Comparison of ENCODE assay signal across 13 cellular contexts in the genomic region with DNA sequence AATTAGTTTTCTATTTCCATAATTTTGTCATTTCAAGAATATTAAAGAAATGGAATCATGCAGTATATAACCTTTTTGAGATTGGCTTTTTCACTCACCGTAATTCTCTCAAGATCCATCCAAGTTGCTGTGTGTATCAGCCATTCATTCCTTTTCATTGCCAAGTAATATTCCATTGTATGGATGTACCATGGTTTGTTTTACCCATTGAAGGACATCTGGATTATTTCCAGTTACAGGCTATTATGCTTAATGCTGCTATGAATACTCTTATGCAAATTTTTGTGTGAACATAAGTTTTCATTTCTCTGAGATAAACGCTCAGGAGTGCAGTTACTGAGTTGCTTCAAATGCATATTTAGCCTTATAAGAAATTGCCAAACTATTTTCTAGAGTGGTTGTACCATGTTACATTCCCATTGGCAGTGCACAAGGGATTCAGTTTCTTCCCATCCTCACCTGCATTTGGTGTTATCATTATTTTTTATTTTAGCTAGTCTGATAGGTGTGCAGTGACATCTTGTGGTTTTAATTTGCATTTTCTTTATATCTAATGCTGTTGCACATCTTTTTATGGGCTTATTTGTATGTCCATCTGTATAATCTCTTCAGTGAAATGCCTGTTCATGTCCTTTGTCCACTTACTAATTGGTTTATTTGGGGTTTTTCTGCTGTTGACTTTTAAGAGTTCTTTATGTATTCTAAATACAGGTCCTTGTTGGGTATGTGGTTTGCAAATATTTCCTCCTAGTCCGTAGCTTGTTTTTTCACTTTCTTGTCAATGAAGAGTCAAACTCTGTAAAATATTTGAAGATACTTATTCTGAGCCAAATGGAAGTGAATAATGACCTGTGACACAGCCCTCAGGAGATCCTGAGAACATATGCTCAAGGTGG. TPM values are rescaled to one million over a fixed set of nuclear protein-coding genes. Genes with fewer than 3 reads are reported as not detected.
A peak's percentile ranks its signal among the peaks of the same experiment; 100 is the strongest.
DNase-seq lines count a peak whose midpoint lies in the region; ATAC-seq and TF ChIP-seq lines count a peak whose summit lies in the region.
"Had no signal": no experiment of that assay in that cellular context is flagged by ENCODE, and none has a peak within 500 bp of the region (broad histone marks: within the 10 kb centered on the region; RNA-seq: fewer than 3 reads in every experiment).

No MANE protein-coding gene starts in this region.

- H3K27ac ChIP-seq in C4-2B, result no peak overlapping the region
- no peak overlapping the region for H3K27ac ChIP-seq in mesendoderm (ENCODE audit: low read depth, low read length)
- H3K27ac ChIP-seq: skin epidermis had no signal

- H2BK15ac ChIP-seq in mesendoderm (replicated peaks; ENCODE audit: low read depth), result no peak overlapping the region

- no peaks in the 10 kb centered on the region for H3K27me3 ChIP-seq in mesendoderm (ENCODE audit: insufficient read depth, low read length, poor library complexity)

- H2BK5ac ChIP-seq in mesendoderm (ENCODE audit: low read length), result no peak overlapping the region

- no peak overlapping the region for H3K4me2 ChIP-seq in mesendoderm (ENCODE audit: low read length)

- H3K4me3 ChIP-seq in mesendoderm (ENCODE audit: low read length), result no peak overlapping the region
- H3K4me3 ChIP-seq: skin epidermis had no signal

- H3K4ac ChIP-seq in mesendoderm (ENCODE audit: low read depth, low read length), result no peak overlapping the region

- H3K79me2 ChIP-seq in mesendoderm (ENCODE audit: control insufficient read depth, insufficient read depth, low read length), result no peaks in the 10 kb centered on the region

- no peak overlapping the region for H3K9ac ChIP-seq in mesendoderm (ENCODE audit: low read length)

- H3K4me1 ChIP-seq in mesendoderm (ENCODE audit: control insufficient read depth, low read depth, low read length), result no peaks in the 10 kb centered on the region

- H3K56ac ChIP-seq in mesendoderm (ENCODE audit: low read length), result no peak overlapping the region

- ATAC-seq in SK-N-SH treated with all-trans-retinoic acid at 6 μM for 48 hours, result no peak
- no peak for ATAC-seq in HG03460 (IDR thresholded peaks at IDR 0.05; ENCODE audit: unreplicated experiment)
- ATAC-seq: stimulated activated effector memory CD8-positive, alpha-beta T cell treated with anti-CD3 and anti-CD28 coated beads, Interleukin-12 subunit alpha, Interleukin-12 subunit beta, amount 100 ng/mL, for 72 hours had no signal

- TF ChIP-seq RAD21 in Ishikawa (IDR thresholded peaks at IDR 0.05; ENCODE audit: low read depth), result peak; percentile 69

- no peaks in the 10 kb centered on the region for H3K79me1 ChIP-seq in mesendoderm (ENCODE audit: low read length)

- H3K36me3 ChIP-seq in mesendoderm (ENCODE audit: control insufficient read depth, insufficient read depth, low read length), result no peaks in the 10 kb centered on the region

- H3K18ac ChIP-seq in mesendoderm (ENCODE audit: low read length), result no peak overlapping the region

- H2BK120ac ChIP-seq in mesendoderm (ENCODE audit: low read depth, low read length), result no peak overlapping the region

- peak; percentile 78 for TF ChIP-seq CTCF in C4-2B (conservative IDR thresholded peaks at IDR 0.05)

- no peak overlapping the region for H2AK5ac ChIP-seq in mesendoderm (ENCODE audit: low read length)

- TF ChIP-seq EP300 in Ishikawa (IDR thresholded peaks at IDR 0.05; ENCODE audit: borderline replicate concordance), result no peak

- H4K8ac ChIP-seq in mesendoderm (ENCODE audit: low read depth, low read length), result no peak overlapping the region

- WGBS in mesendoderm (ENCODE audit: extremely low coverage, insufficient coverage, low lambda C conversion rate), result no CpG with 5 or more reads among the region's 3 CpGs

- peak; percentile 34 for DNase-seq in kidney tubule cell (ENCODE audit: low spot score)
- DNase-seq in mesendoderm, result no peak
- DNase-seq in SKM-1 treated with dmso at 0.1 percent for 144 hours (lab: John Stamatoyannopoulos, UW; ENCODE audit: unreplicated experiment), result no peak
- DNase-seq in NCI-H446 treated with DMSO at 0.1 percent for 48 hours (lab: John Stamatoyannopoulos, UW), result no peak
- DNase-seq: activated CD4-positive, alpha-beta T cell treated with anti-CD3 and anti-CD28 coated beads, Interleukin-2, amount 50 U/mL, for 1 hour; DMS79 treated with DMSO at 0.1 percent for 48 hours; RPMI8226 had no signal

- H4K5ac ChIP-seq in mesendoderm (ENCODE audit: low read length), result no peak overlapping the region

- H3K23ac ChIP-seq in mesendoderm (ENCODE audit: low read length), result no peak overlapping the region

TF ChIP-seq in Ishikawa, 13 proteins besides CTCF, POLR2A, EP300 and RAD21 (continues in another document):
- TF ChIP-seq CEBPB (IDR thresholded peaks at IDR 0.05) (no peak), EGR1 (IDR thresholded peaks at IDR 0.05) (no peak)
- TF ChIP-seq, protein P1, sequence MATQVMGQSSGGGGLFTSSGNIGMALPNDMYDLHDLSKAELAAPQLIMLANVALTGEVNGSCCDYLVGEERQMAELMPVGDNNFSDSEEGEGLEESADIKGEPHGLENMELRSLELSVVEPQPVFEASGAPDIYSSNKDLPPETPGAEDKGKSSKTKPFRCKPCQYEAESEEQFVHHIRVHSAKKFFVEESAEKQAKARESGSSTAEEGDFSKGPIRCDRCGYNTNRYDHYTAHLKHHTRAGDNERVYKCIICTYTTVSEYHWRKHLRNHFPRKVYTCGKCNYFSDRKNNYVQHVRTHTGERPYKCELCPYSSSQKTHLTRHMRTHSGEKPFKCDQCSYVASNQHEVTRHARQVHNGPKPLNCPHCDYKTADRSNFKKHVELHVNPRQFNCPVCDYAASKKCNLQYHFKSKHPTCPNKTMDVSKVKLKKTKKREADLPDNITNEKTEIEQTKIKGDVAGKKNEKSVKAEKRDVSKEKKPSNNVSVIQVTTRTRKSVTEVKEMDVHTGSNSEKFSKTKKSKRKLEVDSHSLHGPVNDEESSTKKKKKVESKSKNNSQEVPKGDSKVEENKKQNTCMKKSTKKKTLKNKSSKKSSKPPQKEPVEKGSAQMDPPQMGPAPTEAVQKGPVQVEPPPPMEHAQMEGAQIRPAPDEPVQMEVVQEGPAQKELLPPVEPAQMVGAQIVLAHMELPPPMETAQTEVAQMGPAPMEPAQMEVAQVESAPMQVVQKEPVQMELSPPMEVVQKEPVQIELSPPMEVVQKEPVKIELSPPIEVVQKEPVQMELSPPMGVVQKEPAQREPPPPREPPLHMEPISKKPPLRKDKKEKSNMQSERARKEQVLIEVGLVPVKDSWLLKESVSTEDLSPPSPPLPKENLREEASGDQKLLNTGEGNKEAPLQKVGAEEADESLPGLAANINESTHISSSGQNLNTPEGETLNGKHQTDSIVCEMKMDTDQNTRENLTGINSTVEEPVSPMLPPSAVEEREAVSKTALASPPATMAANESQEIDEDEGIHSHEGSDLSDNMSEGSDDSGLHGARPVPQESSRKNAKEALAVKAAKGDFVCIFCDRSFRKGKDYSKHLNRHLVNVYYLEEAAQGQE (IDR thresholded peaks at IDR 0.05; ENCODE audit: low read depth), result no peak
- TF ChIP-seq, protein P2, sequence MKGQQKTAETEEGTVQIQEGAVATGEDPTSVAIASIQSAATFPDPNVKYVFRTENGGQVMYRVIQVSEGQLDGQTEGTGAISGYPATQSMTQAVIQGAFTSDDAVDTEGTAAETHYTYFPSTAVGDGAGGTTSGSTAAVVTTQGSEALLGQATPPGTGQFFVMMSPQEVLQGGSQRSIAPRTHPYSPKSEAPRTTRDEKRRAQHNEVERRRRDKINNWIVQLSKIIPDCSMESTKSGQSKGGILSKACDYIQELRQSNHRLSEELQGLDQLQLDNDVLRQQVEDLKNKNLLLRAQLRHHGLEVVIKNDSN (IDR thresholded peaks at IDR 0.05), result no peak
- TF ChIP-seq, protein P3, sequence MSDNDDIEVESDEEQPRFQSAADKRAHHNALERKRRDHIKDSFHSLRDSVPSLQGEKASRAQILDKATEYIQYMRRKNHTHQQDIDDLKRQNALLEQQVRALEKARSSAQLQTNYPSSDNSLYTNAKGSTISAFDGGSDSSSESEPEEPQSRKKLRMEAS (IDR thresholded peaks at IDR 0.05), result no peak

TF ChIP-seq in SK-N-SH treated with all-trans-retinoic acid at 6 μM for 48 hours, 23 proteins besides CTCF, POLR2A, EP300 and RAD21:
- TF ChIP-seq, protein P4, sequence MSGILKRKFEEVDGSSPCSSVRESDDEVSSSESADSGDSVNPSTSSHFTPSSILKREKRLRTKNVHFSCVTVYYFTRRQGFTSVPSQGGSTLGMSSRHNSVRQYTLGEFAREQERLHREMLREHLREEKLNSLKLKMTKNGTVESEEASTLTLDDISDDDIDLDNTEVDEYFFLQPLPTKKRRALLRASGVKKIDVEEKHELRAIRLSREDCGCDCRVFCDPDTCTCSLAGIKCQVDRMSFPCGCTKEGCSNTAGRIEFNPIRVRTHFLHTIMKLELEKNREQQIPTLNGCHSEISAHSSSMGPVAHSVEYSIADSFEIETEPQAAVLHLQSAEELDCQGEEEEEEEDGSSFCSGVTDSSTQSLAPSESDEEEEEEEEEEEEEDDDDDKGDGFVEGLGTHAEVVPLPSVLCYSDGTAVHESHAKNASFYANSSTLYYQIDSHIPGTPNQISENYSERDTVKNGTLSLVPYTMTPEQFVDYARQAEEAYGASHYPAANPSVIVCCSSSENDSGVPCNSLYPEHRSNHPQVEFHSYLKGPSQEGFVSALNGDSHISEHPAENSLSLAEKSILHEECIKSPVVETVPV (CRISPR knock-in tag; IDR thresholded peaks at IDR 0.05), result no peak
- TF ChIP-seq, protein P5, sequence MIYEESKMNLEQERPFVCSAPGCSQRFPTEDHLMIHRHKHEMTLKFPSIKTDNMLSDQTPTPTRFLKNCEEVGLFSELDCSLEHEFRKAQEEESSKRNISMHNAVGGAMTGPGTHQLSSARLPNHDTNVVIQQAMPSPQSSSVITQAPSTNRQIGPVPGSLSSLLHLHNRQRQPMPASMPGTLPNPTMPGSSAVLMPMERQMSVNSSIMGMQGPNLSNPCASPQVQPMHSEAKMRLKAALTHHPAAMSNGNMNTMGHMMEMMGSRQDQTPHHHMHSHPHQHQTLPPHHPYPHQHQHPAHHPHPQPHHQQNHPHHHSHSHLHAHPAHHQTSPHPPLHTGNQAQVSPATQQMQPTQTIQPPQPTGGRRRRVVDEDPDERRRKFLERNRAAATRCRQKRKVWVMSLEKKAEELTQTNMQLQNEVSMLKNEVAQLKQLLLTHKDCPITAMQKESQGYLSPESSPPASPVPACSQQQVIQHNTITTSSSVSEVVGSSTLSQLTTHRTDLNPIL (CRISPR knock-in tag; IDR thresholded peaks at IDR 0.05; ENCODE audit: low read depth), result no peak
- TF ChIP-seq ISL1 (CRISPR knock-in tag; IDR thresholded peaks at IDR 0.05) (no peak), ZNF70 (CRISPR knock-in tag; IDR thresholded peaks at IDR 0.05) (no peak), ARNTL (CRISPR knock-in tag; IDR thresholded peaks at IDR 0.05; ENCODE audit: borderline replicate concordance, low read depth) (no peak), RARB (CRISPR knock-in tag; IDR thresholded peaks at IDR 0.05) (no peak), CSDC2 (CRISPR knock-in tag; IDR thresholded peaks at IDR 0.05) (no peak), ZNF8 (CRISPR knock-in tag; IDR thresholded peaks at IDR 0.05) (peak; percentile 98)
TF ChIP-seq in SK-N-SH treated with all-trans-retinoic acid at 6 μM for 48 hours: peak in this region for 1.

RNA-seq across cellular contexts. Expression of a gene that starts 32.7 kb away (rescaled TPM):
- polyA plus RNA-seq in mesendoderm (2013, experiment 1 of 2), result 6.5 TPM
- 7.0 TPM for polyA plus RNA-seq in mesendoderm (2013, experiment 2 of 2)
